ENCODE assay signal across 8 cellular contexts in genomic region chr2:197889041-197889440, GRCh38.
A peak's percentile ranks its signal among the peaks of the same experiment; 100 is the strongest.
DNase-seq lines count a peak whose midpoint lies in the region; ATAC-seq and TF ChIP-seq lines count a peak whose summit lies in the region.

No MANE protein-coding gene starts in this region.

- H4K20me1 ChIP-seq in GM23338 (replicated peaks; ENCODE audit: insufficient read depth): no peaks in the 10 kb centered on the region

- H3K36me3 ChIP-seq in GM23338 (ENCODE audit: insufficient read depth) (no peaks in the 10 kb centered on the region), adipocyte (ENCODE audit: control insufficient read depth, insufficient read depth, low read length, severe bottlenecking) (no peaks in the 10 kb centered on the region)

- peak; percentile 32 to 44 for DNase-seq in activated CD4-positive, alpha-beta T cell treated with anti-CD3 and anti-CD28 coated beads for 4 hours
- no peak for DNase-seq in activated CD4-positive, alpha-beta T cell treated with anti-CD3 and anti-CD28 coated beads, Interleukin-2, amount 50 U/mL, for 1 hour
- DNase-seq in GM23338 (ENCODE audit: low spot score) (peak; percentile 60), LHCN-M2 (ENCODE audit: low read depth) (peak; percentile 44), adipocyte (ENCODE audit: low read depth) (peak; percentile 75), medulla oblongata (ENCODE audit: extremely low spot score) (peak; percentile 84), OCI-M2 (lab: John Stamatoyannopoulos, UW; ENCODE audit: unreplicated experiment) (no peak), activated gamma-delta T cell treated with Interleukin-2 at 50 U/mL for 16 hours (no peak)

- H3K27me3 Mint-ChIP-seq in GM23338 (ENCODE audit: insufficient read depth, low read depth, poor library complexity): no peaks in the 10 kb centered on the region

- H3K27ac ChIP-seq in GM23338 (ENCODE audit: low read depth): no peak overlapping the region

- peak overlapping the region; percentile 53 for H3K27ac Mint-ChIP-seq in GM23338

- H3K9ac ChIP-seq in adipocyte (ENCODE audit: low read length): peak overlapping the region; percentile 19

- H3K4me1 Mint-ChIP-seq in GM23338: peaks cover 11% of the 10 kb centered on the region; the same call in 2 of the 3 replicates

- H3K4me3 Mint-ChIP-seq in GM23338: no peak overlapping the region

- ATAC-seq in GM23338: peak; percentile 75

- no peaks in the 10 kb centered on the region for H3K9me2 ChIP-seq in GM23338 (ENCODE audit: insufficient read depth)

- peak overlapping the region; percentile 63; the same call in 1 of the 2 replicates for H2AFZ ChIP-seq in GM23338

- H3K27me3 ChIP-seq in GM23338 (ENCODE audit: insufficient read depth): no peaks in the 10 kb centered on the region
- no peaks in the 10 kb centered on the region for H3K27me3 ChIP-seq in adipocyte (replicated peaks; ENCODE audit: control insufficient read depth, insufficient read depth, low read length)

- no peak for TF ChIP-seq CTCF in GM23338 (conservative IDR thresholded peaks at IDR 0.05; ENCODE audit: low read depth in 2 of 2)

- H3K9me3 ChIP-seq in adipocyte (ENCODE audit: control insufficient read depth, low read length): no peaks in the 10 kb centered on the region

- H3K36me3 Mint-ChIP-seq in GM23338 (ENCODE audit: low read depth): no peaks in the 10 kb centered on the region

- H3K4me2 ChIP-seq in GM23338: no peak overlapping the region

- no peaks in the 10 kb centered on the region for H3K9me3 Mint-ChIP-seq in GM23338

- H3K4me1 ChIP-seq in GM23338 (ENCODE audit: insufficient read depth): peaks cover 9% of the 10 kb centered on the region; the same call in 1 of the 2 replicates
- H3K4me1 ChIP-seq in adipocyte (ENCODE audit: control insufficient read depth, insufficient read depth, low read length): peaks cover 16% of the 10 kb centered on the region

- H3F3A ChIP-seq in GM23338 (replicated peaks; ENCODE audit: low read depth): no peaks in the 10 kb centered on the region

- H3K4me3 ChIP-seq in GM23338 (no peak overlapping the region), adipocyte (ENCODE audit: low read length) (no peak overlapping the region)

- no peaks in the 10 kb centered on the region for H3K79me2 ChIP-seq in GM23338 (replicated peaks; ENCODE audit: insufficient read depth)

TF ChIP-seq in GM23338, 12 proteins besides CTCF, POLR2A, EP300 and RAD21:
- TF ChIP-seq, protein P1, sequence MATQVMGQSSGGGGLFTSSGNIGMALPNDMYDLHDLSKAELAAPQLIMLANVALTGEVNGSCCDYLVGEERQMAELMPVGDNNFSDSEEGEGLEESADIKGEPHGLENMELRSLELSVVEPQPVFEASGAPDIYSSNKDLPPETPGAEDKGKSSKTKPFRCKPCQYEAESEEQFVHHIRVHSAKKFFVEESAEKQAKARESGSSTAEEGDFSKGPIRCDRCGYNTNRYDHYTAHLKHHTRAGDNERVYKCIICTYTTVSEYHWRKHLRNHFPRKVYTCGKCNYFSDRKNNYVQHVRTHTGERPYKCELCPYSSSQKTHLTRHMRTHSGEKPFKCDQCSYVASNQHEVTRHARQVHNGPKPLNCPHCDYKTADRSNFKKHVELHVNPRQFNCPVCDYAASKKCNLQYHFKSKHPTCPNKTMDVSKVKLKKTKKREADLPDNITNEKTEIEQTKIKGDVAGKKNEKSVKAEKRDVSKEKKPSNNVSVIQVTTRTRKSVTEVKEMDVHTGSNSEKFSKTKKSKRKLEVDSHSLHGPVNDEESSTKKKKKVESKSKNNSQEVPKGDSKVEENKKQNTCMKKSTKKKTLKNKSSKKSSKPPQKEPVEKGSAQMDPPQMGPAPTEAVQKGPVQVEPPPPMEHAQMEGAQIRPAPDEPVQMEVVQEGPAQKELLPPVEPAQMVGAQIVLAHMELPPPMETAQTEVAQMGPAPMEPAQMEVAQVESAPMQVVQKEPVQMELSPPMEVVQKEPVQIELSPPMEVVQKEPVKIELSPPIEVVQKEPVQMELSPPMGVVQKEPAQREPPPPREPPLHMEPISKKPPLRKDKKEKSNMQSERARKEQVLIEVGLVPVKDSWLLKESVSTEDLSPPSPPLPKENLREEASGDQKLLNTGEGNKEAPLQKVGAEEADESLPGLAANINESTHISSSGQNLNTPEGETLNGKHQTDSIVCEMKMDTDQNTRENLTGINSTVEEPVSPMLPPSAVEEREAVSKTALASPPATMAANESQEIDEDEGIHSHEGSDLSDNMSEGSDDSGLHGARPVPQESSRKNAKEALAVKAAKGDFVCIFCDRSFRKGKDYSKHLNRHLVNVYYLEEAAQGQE (IDR thresholded peaks at IDR 0.05; ENCODE audit: unreplicated experiment): no peak
- TF ChIP-seq EZH2 (IDR thresholded peaks at IDR 0.05; ENCODE audit: low read depth, unreplicated experiment): no peak
- no peak for TF ChIP-seq JUNB (IDR thresholded peaks at IDR 0.05; ENCODE audit: unreplicated experiment)
- TF ChIP-seq POLR2AphosphoS5 (IDR thresholded peaks at IDR 0.05; ENCODE audit: low read depth): no peak
- TF ChIP-seq STAT1 (IDR thresholded peaks at IDR 0.05; ENCODE audit: unreplicated experiment): no peak
- no peak for TF ChIP-seq ZNF114 (CRISPR knock-in tag; IDR thresholded peaks at IDR 0.05)
- TF ChIP-seq CREB1 (CRISPR knock-in tag; IDR thresholded peaks at IDR 0.05; ENCODE audit: low read depth): no peak
- TF ChIP-seq, protein P2, sequence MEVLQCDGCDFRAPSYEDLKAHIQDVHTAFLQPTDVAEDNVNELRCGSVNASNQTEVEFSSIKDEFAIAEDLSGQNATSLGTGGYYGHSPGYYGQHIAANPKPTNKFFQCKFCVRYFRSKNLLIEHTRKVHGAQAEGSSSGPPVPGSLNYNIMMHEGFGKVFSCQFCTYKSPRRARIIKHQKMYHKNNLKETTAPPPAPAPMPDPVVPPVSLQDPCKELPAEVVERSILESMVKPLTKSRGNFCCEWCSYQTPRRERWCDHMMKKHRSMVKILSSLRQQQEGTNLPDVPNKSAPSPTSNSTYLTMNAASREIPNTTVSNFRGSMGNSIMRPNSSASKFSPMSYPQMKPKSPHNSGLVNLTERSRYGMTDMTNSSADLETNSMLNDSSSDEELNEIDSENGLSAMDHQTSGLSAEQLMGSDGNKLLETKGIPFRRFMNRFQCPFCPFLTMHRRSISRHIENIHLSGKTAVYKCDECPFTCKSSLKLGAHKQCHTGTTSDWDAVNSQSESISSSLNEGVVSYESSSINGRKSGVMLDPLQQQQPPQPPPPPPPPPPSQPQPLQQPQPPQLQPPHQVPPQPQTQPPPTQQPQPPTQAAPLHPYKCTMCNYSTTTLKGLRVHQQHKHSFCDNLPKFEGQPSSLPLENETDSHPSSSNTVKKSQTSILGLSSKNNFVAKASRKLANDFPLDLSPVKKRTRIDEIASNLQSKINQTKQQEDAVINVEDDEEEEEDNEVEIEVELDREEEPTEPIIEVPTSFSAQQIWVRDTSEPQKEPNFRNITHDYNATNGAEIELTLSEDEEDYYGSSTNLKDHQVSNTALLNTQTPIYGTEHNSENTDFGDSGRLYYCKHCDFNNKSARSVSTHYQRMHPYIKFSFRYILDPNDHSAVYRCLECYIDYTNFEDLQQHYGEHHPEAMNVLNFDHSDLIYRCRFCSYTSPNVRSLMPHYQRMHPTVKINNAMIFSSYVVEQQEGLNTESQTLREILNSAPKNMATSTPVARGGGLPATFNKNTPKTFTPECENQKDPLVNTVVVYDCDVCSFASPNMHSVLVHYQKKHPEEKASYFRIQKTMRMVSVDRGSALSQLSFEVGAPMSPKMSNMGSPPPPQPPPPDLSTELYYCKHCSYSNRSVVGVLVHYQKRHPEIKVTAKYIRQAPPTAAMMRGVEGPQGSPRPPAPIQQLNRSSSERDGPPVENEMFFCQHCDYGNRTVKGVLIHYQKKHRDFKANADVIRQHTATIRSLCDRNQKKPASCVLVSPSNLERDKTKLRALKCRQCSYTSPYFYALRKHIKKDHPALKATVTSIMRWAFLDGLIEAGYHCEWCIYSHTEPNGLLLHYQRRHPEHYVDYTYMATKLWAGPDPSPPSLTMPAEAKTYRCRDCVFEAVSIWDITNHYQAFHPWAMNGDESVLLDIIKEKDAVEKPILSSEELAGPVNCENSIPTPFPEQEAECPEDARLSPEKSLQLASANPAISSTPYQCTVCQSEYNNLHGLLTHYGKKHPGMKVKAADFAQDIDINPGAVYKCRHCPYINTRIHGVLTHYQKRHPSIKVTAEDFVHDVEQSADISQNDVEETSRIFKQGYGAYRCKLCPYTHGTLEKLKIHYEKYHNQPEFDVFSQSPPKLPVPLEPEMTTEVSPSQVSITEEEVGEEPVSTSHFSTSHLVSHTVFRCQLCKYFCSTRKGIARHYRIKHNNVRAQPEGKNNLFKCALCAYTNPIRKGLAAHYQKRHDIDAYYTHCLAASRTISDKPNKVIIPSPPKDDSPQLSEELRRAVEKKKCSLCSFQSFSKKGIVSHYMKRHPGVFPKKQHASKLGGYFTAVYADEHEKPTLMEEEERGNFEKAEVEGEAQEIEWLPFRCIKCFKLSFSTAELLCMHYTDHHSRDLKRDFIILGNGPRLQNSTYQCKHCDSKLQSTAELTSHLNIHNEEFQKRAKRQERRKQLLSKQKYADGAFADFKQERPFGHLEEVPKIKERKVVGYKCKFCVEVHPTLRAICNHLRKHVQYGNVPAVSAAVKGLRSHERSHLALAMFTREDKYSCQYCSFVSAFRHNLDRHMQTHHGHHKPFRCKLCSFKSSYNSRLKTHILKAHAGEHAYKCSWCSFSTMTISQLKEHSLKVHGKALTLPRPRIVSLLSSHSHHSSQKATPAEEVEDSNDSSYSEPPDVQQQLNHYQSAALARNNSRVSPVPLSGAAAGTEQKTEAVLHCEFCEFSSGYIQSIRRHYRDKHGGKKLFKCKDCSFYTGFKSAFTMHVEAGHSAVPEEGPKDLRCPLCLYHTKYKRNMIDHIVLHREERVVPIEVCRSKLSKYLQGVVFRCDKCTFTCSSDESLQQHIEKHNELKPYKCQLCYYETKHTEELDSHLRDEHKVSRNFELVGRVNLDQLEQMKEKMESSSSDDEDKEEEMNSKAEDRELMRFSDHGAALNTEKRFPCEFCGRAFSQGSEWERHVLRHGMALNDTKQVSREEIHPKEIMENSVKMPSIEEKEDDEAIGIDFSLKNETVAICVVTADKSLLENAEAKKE (CRISPR knock-in tag; IDR thresholded peaks at IDR 0.05): no peak
- TF ChIP-seq ZNF331 (CRISPR knock-in tag; IDR thresholded peaks at IDR 0.05; ENCODE audit: low read depth): no peak
- no peak for TF ChIP-seq EZH2phosphoT487 (IDR thresholded peaks at IDR 0.05; ENCODE audit: unreplicated experiment)
- TF ChIP-seq ETS1 (IDR thresholded peaks at IDR 0.05): no peak
- no peak for TF ChIP-seq NANOG (IDR thresholded peaks at IDR 0.05; ENCODE audit: borderline replicate concordance)

Comparison
In these comparisons a context has a peak if more than half of its experiments do, and no peak if none do; other contexts are left out.
1. DNase-seq: peak in activated CD4-positive, alpha-beta T cell treated with anti-CD3 and anti-CD28 coated beads for 4 hours (2 of 2), GM23338 (single experiment), LHCN-M2 (single experiment), adipocyte (single experiment) and medulla oblongata (single experiment); none in activated CD4-positive, alpha-beta T cell treated with anti-CD3 and anti-CD28 coated beads, Interleukin-2, amount 50 U/mL, for 1 hour (single experiment), OCI-M2 (single experiment) and activated gamma-delta T cell treated with Interleukin-2 at 50 U/mL for 16 hours (single experiment).